11 cellular contexts compared by ENCODE assay signal in the genomic region with DNA sequence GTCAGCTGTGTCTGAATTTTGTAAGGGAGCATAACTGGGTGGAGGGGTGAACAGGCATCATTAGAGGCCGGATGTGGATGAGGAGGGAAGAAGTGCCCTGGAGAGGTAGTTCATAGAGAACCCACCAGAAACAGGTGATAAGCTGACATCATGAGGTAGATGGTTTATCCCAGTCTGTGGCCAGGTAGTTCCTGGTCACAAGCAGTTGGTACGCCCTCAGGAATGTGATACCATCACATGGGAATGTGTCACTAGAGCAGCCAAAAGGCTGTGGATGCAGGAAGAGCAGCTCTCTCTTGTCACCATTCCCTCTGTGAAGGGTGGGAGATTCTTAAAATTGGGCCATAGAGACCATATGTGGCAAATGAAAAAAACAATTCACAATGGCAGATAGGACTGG. TPM values are rescaled to one million over a fixed set of nuclear protein-coding genes. Genes with fewer than 3 reads are reported as not detected.
A peak's percentile ranks its signal among the peaks of the same experiment; 100 is the strongest.
DNase-seq lines count a peak whose midpoint lies in the region; ATAC-seq, FAIRE-seq and TF ChIP-seq lines count a peak whose summit lies in the region.
"Had no signal": no experiment of that assay in that cellular context is flagged by ENCODE, and none has a peak within 500 bp of the region (broad histone marks: within the 10 kb centered on the region; RNA-seq: fewer than 3 reads in every experiment).

No MANE protein-coding gene starts in this region.

- intact Hi-C loops in heart left ventricle (cut with DNase I) (no loop called here), left cardiac atrium (cut with DNase I) (no loop called here), thyroid gland (cut with DNase I) (no loop called here)

- H3K4me1 Mint-ChIP-seq in activated T-helper 17 cell treated with anti-CD3 and anti-CD28 coated beads, Interleukin-2, amount 50 U/mL, for 72 hours, result peaks cover 44% of the 10 kb centered on the region

- H3K9me3 Mint-ChIP-seq in activated T-helper 17 cell treated with anti-CD3 and anti-CD28 coated beads, Interleukin-2, amount 50 U/mL, for 72 hours, result no peaks in the 10 kb centered on the region

- H3K36me3 ChIP-seq in heart left ventricle (peaks cover 0 to 7% (median 0%) of the 10 kb centered on the region in 9 donors), thyroid gland (no peaks in the 10 kb centered on the region)

- no peaks in the 10 kb centered on the region for H3K27me3 ChIP-seq in heart left ventricle
- H3K27me3 ChIP-seq in thyroid gland, result no peaks in the 10 kb centered on the region

- peaks cover 96% of the 10 kb centered on the region for H3K36me3 Mint-ChIP-seq in activated T-helper 17 cell treated with anti-CD3 and anti-CD28 coated beads, Interleukin-2, amount 50 U/mL, for 72 hours (ENCODE audit: low read depth)

- TF ChIP-seq CTCF in heart left ventricle (IDR thresholded peaks at IDR 0.05) (no peak), thyroid gland (IDR thresholded peaks at IDR 0.05) (no peak)

- TF ChIP-seq POLR2A in heart left ventricle (IDR thresholded peaks at IDR 0.05), result no peak
- TF ChIP-seq POLR2A in thyroid gland (IDR thresholded peaks at IDR 0.05), result no peak
- no peak for TF ChIP-seq POLR2A in H54 (IDR thresholded peaks at IDR 0.05; ENCODE audit: low read depth, low read length)

- 55 to 81% (median 59%) methylated on average over 2 of the region's 2 CpGs for WGBS in heart left ventricle, 4 donors
- 93 to 100% methylated on average over 2 of the region's 2 CpGs for WGBS in thyroid gland, 2 donors

- H3K27ac ChIP-seq in heart left ventricle (peak overlapping the region in 7 of 12 donors; percentile 1 to 64 (median 42)), thyroid gland (peak overlapping the region; percentile 30 to 79 (median 71))

- FAIRE-seq in H54 (lab: Jason Lieb, UNC), result no peak

- DNase-seq in heart left ventricle (no peak), left cardiac atrium (no peak), kidney tubule cell (ENCODE audit: low spot score) (peak; percentile 87), thyroid gland (no peak), HuH-7 (ENCODE audit: low spot score) (no peak), H54 (ENCODE audit: insufficient read length, low spot score) (no peak)
- DNase-seq: NCI-H1105 had no signal

- H3K4me3 Mint-ChIP-seq in activated T-helper 17 cell treated with anti-CD3 and anti-CD28 coated beads, Interleukin-2, amount 50 U/mL, for 72 hours, result peak overlapping the region; percentile 78
- H3K4me3 Mint-ChIP-seq: WTC11 had no signal

- ATAC-seq in heart left ventricle (no peak), left cardiac atrium (no peak), HG02885 (IDR thresholded peaks at IDR 0.05; ENCODE audit: poor library complexity, unreplicated experiment) (no peak)
- ATAC-seq in activated T-helper 17 cell treated with anti-CD3 and anti-CD28 coated beads, Interleukin-2, amount 50 U/mL, for 72 hours (replicated peaks), result no peak
- ATAC-seq: WTC11 had no signal

- peak overlapping the region; percentile 99 for H3K27ac Mint-ChIP-seq in activated T-helper 17 cell treated with anti-CD3 and anti-CD28 coated beads, Interleukin-2, amount 50 U/mL, for 72 hours
- H3K27ac Mint-ChIP-seq: WTC11 had no signal

- H3K4me1 ChIP-seq in heart left ventricle (peaks cover 0 to 100% (median 79%) of the 10 kb centered on the region in 12 donors), thyroid gland (peaks cover 27 to 72% of the 10 kb centered on the region in 2 donors)

- H3K4me3 ChIP-seq in heart left ventricle (no peak overlapping the region), thyroid gland (replicated peaks in 1 of 3) (no peak overlapping the region)
- H3K4me3 ChIP-seq: skin epidermis had no signal

- H3K9me3 ChIP-seq in heart left ventricle (no peaks in the 10 kb centered on the region), thyroid gland (no peaks in the 10 kb centered on the region)

- no peaks in the 10 kb centered on the region for H3K27me3 Mint-ChIP-seq in activated T-helper 17 cell treated with anti-CD3 and anti-CD28 coated beads, Interleukin-2, amount 50 U/mL, for 72 hours

RNA-seq across cellular contexts. Expression of gene MSN, which starts 21.9 kb away (rescaled TPM):
- total RNA-seq in heart left ventricle (100 to 1,000 TPM in 8 of 9 donors, 10 to 100 TPM in 1; 99.6 to 298 (median 153) TPM), left cardiac atrium (100 to 1,000 TPM; 139 to 245 TPM), thyroid gland (100 to 1,000 TPM; 204 to 318 (median 259) TPM)
- polyA plus RNA-seq in heart left ventricle, result 100 to 1,000 TPM in 1 of 2 donors, 10 to 100 TPM in 1; 48.9 to 178 TPM
- total RNA-seq in activated T-helper 17 cell treated with anti-CD3 and anti-CD28 coated beads, Interleukin-2, amount 50 U/mL, for 72 hours, result 100 to 1,000 TPM; 436 to 440 TPM
